Comparison of ENCODE assay signal across 8 cellular contexts in the genomic region with DNA sequence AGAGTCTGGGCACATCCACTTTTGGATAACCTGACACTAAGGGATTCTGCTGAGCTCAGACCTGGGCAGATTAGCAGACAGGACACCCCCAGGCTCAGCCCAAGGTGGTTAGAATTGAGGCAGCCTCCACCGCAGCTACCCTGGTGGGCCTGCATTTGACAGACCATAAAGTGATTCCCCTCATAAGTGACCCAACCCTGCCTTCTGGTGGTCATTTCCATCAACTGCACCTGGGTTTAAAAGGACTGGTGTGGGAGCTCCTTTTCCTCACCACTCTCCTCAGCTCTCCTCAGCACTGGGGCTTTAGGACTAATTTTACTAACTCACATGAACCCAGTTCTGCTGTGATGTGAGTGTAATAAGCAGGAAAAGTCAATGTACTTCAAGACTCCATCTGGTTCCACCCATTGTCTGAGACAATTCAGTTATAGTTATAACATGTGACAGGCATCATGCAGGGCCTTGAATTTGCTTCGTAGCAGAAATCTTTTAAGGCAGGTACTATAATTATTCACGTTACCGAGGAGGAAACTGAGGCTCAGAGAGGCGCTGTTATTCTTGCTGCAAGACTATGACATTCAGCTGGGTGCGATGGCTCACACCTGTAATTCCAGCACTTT. TPM values are rescaled to one million over a fixed set of nuclear protein-coding genes. Genes with fewer than 3 reads are reported as not detected.
A peak's percentile ranks its signal among the peaks of the same experiment; 100 is the strongest.
DNase-seq lines count a peak whose midpoint lies in the region; ATAC-seq and TF ChIP-seq lines count a peak whose summit lies in the region.

No MANE protein-coding gene starts in this region.

- POLR2A ChIA-PET in WTC11 (lab: Charles Lee), result no interaction called here

- peaks cover 14% of the 10 kb centered on the region for H3K4me1 Mint-ChIP-seq in WTC11

- H3K27me3 ChIP-seq in cardiac muscle cell, result no peaks in the 10 kb centered on the region
- no peaks in the 10 kb centered on the region for H3K27me3 ChIP-seq in effector memory CD4-positive, alpha-beta T cell (replicated peaks; ENCODE audit: control insufficient read depth, insufficient read depth, low read length, poor library complexity, severe bottlenecking)

- DNase-seq in stimulated activated CD4-positive, alpha-beta T cell treated with anti-CD3 and anti-CD28 coated beads, Interleukin-4, amount 100 ng/mL, for 24 hours, result peak; percentile 7
- no peak for DNase-seq in stimulated activated CD4-positive, alpha-beta T cell treated with anti-CD3 and anti-CD28 coated beads, Interleukin-4, amount 100 ng/mL, for 1 hour
- peak; percentile 44 for DNase-seq in M059J (ENCODE audit: low read depth)
- DNase-seq in WTC11 (ENCODE audit: low spot score), result peak; percentile 84
- DNase-seq in cardiac muscle cell (ENCODE audit: low read depth in 1 of 2, low spot score in 1 of 2), result peak; percentile 77
- DNase-seq in sciatic nerve (ENCODE audit: low spot score), result no peak
- DNase-seq in effector memory CD4-positive, alpha-beta T cell, result no peak

- H3K4me3 ChIP-seq in cardiac muscle cell, result no peak overlapping the region
- no peak overlapping the region for H3K4me3 ChIP-seq in effector memory CD4-positive, alpha-beta T cell (ENCODE audit: insufficient read depth, low read depth, low read length, poor library complexity, severe bottlenecking)

- H3K9me3 ChIP-seq in cardiac muscle cell (ENCODE audit: low read depth), result no peaks in the 10 kb centered on the region
- H3K9me3 ChIP-seq in effector memory CD4-positive, alpha-beta T cell (ENCODE audit: control insufficient read depth, low read length), result no peaks in the 10 kb centered on the region

- ATAC-seq in WTC11, result peak; percentile 54
- ATAC-seq in sciatic nerve, result peak; percentile 52
- no peak for ATAC-seq in HG02571 (IDR thresholded peaks at IDR 0.05; ENCODE audit: unreplicated experiment)

- peaks cover 6% of the 10 kb centered on the region for H3K9me3 Mint-ChIP-seq in WTC11

- no peaks in the 10 kb centered on the region for H3K4me1 ChIP-seq in cardiac muscle cell (ENCODE audit: low read depth)
- H3K4me1 ChIP-seq in effector memory CD4-positive, alpha-beta T cell (ENCODE audit: control insufficient read depth, insufficient read depth, low read length, poor library complexity, severe bottlenecking), result no peaks in the 10 kb centered on the region

- H3K36me3 Mint-ChIP-seq in WTC11, result no peaks in the 10 kb centered on the region

- H3K27ac ChIP-seq in cardiac muscle cell, result no peak overlapping the region
- H3K27ac ChIP-seq in effector memory CD4-positive, alpha-beta T cell (ENCODE audit: insufficient read depth, low read length, poor library complexity, severe bottlenecking), result no peak overlapping the region

- H3K27ac Mint-ChIP-seq in WTC11, result no peak overlapping the region

- CTCF ChIA-PET in WTC11 (lab: Charles Lee), result interaction anchor here (0.5 to 9.0 kb wide), 78 partner anchors 8 to 687 kb away, joined by 3 to 198 read pairs (median 5); a partner anchor contains a TSS

- H3K36me3 ChIP-seq in cardiac muscle cell, result no peaks in the 10 kb centered on the region
- no peaks in the 10 kb centered on the region for H3K36me3 ChIP-seq in effector memory CD4-positive, alpha-beta T cell (ENCODE audit: control insufficient read depth, insufficient read depth, low read length)

- H3K4me3 Mint-ChIP-seq in WTC11, result no peak overlapping the region

- intact Hi-C loops in sciatic nerve (cut with DNase I), result loop anchor here (10.0 kb wide), 1 partner anchor 290 kb away; no protein-coding TSS in a partner anchor

- H3K27me3 Mint-ChIP-seq in WTC11 (ENCODE audit: low read depth), result no peaks in the 10 kb centered on the region

- TF ChIP-seq CTCF in WTC11 (IDR thresholded peaks at IDR 0.05), result peak; percentile 66
- peak; percentile 89 for TF ChIP-seq CTCF in cardiac muscle cell (IDR thresholded peaks at IDR 0.05; ENCODE audit: low read depth, low read length)

TF ChIP-seq in WTC11, 78 proteins besides CTCF, POLR2A, EP300 and RAD21:
- TF ChIP-seq CREM (CRISPR knock-in tag; IDR thresholded peaks at IDR 0.05) (no peak), PRRX2 (CRISPR knock-in tag; IDR thresholded peaks at IDR 0.05) (no peak), MXD4 (CRISPR knock-in tag; IDR thresholded peaks at IDR 0.05; ENCODE audit: borderline replicate concordance) (no peak), ZNF219 (CRISPR knock-in tag; IDR thresholded peaks at IDR 0.05; ENCODE audit: borderline replicate concordance) (no peak), GRHL2 (CRISPR knock-in tag; IDR thresholded peaks at IDR 0.05; ENCODE audit: insufficient replicate concordance, severe bottlenecking) (no peak), NR3C1 (CRISPR knock-in tag; conservative IDR thresholded peaks at IDR 0.05; ENCODE audit: low read depth) (no peak), ELF4 (CRISPR knock-in tag; IDR thresholded peaks at IDR 0.05; ENCODE audit: low read depth) (no peak), JUN (CRISPR knock-in tag; IDR thresholded peaks at IDR 0.05) (no peak), CBFB (CRISPR knock-in tag; IDR thresholded peaks at IDR 0.05; ENCODE audit: low read depth) (no peak)
- TF ChIP-seq, protein P1, sequence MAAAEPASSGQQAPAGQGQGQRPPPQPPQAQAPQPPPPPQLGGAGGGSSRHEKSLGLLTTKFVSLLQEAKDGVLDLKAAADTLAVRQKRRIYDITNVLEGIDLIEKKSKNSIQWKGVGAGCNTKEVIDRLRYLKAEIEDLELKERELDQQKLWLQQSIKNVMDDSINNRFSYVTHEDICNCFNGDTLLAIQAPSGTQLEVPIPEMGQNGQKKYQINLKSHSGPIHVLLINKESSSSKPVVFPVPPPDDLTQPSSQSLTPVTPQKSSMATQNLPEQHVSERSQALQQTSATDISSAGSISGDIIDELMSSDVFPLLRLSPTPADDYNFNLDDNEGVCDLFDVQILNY (CRISPR knock-in tag; IDR thresholded peaks at IDR 0.05), result no peak
- TF ChIP-seq, protein P2, sequence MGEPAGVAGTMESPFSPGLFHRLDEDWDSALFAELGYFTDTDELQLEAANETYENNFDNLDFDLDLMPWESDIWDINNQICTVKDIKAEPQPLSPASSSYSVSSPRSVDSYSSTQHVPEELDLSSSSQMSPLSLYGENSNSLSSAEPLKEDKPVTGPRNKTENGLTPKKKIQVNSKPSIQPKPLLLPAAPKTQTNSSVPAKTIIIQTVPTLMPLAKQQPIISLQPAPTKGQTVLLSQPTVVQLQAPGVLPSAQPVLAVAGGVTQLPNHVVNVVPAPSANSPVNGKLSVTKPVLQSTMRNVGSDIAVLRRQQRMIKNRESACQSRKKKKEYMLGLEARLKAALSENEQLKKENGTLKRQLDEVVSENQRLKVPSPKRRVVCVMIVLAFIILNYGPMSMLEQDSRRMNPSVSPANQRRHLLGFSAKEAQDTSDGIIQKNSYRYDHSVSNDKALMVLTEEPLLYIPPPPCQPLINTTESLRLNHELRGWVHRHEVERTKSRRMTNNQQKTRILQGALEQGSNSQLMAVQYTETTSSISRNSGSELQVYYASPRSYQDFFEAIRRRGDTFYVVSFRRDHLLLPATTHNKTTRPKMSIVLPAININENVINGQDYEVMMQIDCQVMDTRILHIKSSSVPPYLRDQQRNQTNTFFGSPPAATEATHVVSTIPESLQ (CRISPR knock-in tag; IDR thresholded peaks at IDR 0.05), result no peak
- TF ChIP-seq, protein P3, sequence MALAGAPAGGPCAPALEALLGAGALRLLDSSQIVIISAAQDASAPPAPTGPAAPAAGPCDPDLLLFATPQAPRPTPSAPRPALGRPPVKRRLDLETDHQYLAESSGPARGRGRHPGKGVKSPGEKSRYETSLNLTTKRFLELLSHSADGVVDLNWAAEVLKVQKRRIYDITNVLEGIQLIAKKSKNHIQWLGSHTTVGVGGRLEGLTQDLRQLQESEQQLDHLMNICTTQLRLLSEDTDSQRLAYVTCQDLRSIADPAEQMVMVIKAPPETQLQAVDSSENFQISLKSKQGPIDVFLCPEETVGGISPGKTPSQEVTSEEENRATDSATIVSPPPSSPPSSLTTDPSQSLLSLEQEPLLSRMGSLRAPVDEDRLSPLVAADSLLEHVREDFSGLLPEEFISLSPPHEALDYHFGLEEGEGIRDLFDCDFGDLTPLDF (CRISPR knock-in tag; IDR thresholded peaks at IDR 0.05), result no peak
- TF ChIP-seq, protein P4, sequence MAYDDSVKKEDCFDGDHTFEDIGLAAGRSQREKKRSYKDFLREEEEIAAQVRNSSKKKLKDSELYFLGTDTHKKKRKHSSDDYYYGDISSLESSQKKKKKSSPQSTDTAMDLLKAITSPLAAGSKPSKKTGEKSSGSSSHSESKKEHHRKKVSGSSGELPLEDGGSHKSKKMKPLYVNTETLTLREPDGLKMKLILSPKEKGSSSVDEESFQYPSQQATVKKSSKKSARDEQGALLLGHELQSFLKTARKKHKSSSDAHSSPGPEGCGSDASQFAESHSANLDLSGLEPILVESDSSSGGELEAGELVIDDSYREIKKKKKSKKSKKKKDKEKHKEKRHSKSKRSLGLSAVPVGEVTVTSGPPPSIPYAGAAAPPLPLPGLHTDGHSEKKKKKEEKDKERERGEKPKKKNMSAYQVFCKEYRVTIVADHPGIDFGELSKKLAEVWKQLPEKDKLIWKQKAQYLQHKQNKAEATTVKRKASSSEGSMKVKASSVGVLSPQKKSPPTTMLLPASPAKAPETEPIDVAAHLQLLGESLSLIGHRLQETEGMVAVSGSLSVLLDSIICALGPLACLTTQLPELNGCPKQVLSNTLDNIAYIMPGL (CRISPR knock-in tag; IDR thresholded peaks at IDR 0.05), result no peak
- TF ChIP-seq, protein P5, sequence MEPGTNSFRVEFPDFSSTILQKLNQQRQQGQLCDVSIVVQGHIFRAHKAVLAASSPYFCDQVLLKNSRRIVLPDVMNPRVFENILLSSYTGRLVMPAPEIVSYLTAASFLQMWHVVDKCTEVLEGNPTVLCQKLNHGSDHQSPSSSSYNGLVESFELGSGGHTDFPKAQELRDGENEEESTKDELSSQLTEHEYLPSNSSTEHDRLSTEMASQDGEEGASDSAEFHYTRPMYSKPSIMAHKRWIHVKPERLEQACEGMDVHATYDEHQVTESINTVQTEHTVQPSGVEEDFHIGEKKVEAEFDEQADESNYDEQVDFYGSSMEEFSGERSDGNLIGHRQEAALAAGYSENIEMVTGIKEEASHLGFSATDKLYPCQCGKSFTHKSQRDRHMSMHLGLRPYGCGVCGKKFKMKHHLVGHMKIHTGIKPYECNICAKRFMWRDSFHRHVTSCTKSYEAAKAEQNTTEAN (CRISPR knock-in tag; IDR thresholded peaks at IDR 0.05), result no peak

RNA-seq across cellular contexts. Expression of a gene that starts 42.5 kb away (rescaled TPM):
- total RNA-seq in M059J (2014; rRNA removed; shearing (Covaris generic)), result under 0.01 and 0.30 TPM in 2 replicates
- total RNA-seq in WTC11 (2021) (1.5 to 2.6 TPM (median 1.6 TPM) in 3 replicates), cardiac muscle cell (1.3 and 3.1 TPM in 2 replicates), sciatic nerve (4.3 TPM)
- 0.72 and 1.7 TPM in 2 replicates for polyA plus RNA-seq in cardiac muscle cell

Comparison
In these comparisons a context has a peak if more than half of its experiments do, and no peak if none do; other contexts are left out.
1. DNase-seq: peak in stimulated activated CD4-positive, alpha-beta T cell treated with anti-CD3 and anti-CD28 coated beads, Interleukin-4, amount 100 ng/mL, for 24 hours (single experiment), M059J (single experiment), WTC11 (single experiment) and cardiac muscle cell (2 of 2); none in stimulated activated CD4-positive, alpha-beta T cell treated with anti-CD3 and anti-CD28 coated beads, Interleukin-4, amount 100 ng/mL, for 1 hour (single experiment), sciatic nerve (single experiment) and effector memory CD4-positive, alpha-beta T cell (0 of 3).